Comparison of ENCODE assay signal across 3 cellular contexts in genomic region chr10:102375867-102376266, GRCh38.
TF ChIP-seq lines count a peak whose summit lies in the region.

No MANE protein-coding gene starts in this region.

TF ChIP-seq in A549, 52 proteins besides CTCF, POLR2A, EP300 and RAD21:
- TF ChIP-seq HDAC2 (IDR thresholded peaks at IDR 0.05): no peak
- no peak for TF ChIP-seq ZFP36 (IDR thresholded peaks at IDR 0.05; ENCODE audit: borderline replicate concordance, partially characterized antibody)
- no peak for TF ChIP-seq ZSCAN20 (CRISPR knock-in tag; IDR thresholded peaks at IDR 0.05)
- no peak for TF ChIP-seq KDM1A (IDR thresholded peaks at IDR 0.05; ENCODE audit: low read depth)
- TF ChIP-seq BHLHE40 (IDR thresholded peaks at IDR 0.05; ENCODE audit: low read depth, low read length): no peak
- no peak for TF ChIP-seq HEYL (CRISPR knock-in tag; IDR thresholded peaks at IDR 0.05)
- TF ChIP-seq FOSL2 (IDR thresholded peaks at IDR 0.05): no peak
- no peak for TF ChIP-seq FOSL2 (CRISPR knock-in tag; IDR thresholded peaks at IDR 0.05)
- TF ChIP-seq ZC3H11A (IDR thresholded peaks at IDR 0.05): no peak
- no peak for TF ChIP-seq HOXA7 (CRISPR knock-in tag; IDR thresholded peaks at IDR 0.05)
- no peak for TF ChIP-seq JUN (IDR thresholded peaks at IDR 0.05)
- TF ChIP-seq NPAS2 (CRISPR knock-in tag; IDR thresholded peaks at IDR 0.05; ENCODE audit: borderline replicate concordance): no peak

TF ChIP-seq in IMR-90, 13 proteins besides CTCF, POLR2A, EP300 and RAD21:
- no peak for TF ChIP-seq MXI1 (IDR thresholded peaks at IDR 0.05; ENCODE audit: borderline replicate concordance, low read depth, low read length)
- TF ChIP-seq CEBPB (IDR thresholded peaks at IDR 0.05; ENCODE audit: low read depth, low read length): no peak
- TF ChIP-seq USF2 (IDR thresholded peaks at IDR 0.05; ENCODE audit: low read depth, low read length): no peak
- no peak for TF ChIP-seq BHLHE40 (IDR thresholded peaks at IDR 0.05; ENCODE audit: low read depth, low read length)
- TF ChIP-seq CHD1 (IDR thresholded peaks at IDR 0.05; ENCODE audit: low read depth, low read length): no peak
- TF ChIP-seq FOS (IDR thresholded peaks at IDR 0.05; ENCODE audit: low read depth, low read length): no peak
- no peak for TF ChIP-seq SMC3 (IDR thresholded peaks at IDR 0.05; ENCODE audit: low read depth, low read length)
- TF ChIP-seq MAZ (IDR thresholded peaks at IDR 0.05; ENCODE audit: borderline replicate concordance, low read depth, low read length): no peak
- TF ChIP-seq RCOR1 (IDR thresholded peaks at IDR 0.05; ENCODE audit: insufficient replicate concordance, low read length): no peak
- no peak for TF ChIP-seq RFX5 (IDR thresholded peaks at IDR 0.05; ENCODE audit: low read depth, low read length)
- TF ChIP-seq ELK1 (IDR thresholded peaks at IDR 0.05; ENCODE audit: borderline replicate concordance, low read depth, low read length): no peak
- TF ChIP-seq NFE2L2 (IDR thresholded peaks at IDR 0.05; ENCODE audit: low read depth, low read length): no peak
- TF ChIP-seq MAFK (IDR thresholded peaks at IDR 0.05; ENCODE audit: low read depth, low read length): no peak
TF ChIP-seq in IMR-90: peak in this region for 0.

TF ChIP-seq in H1, 55 proteins besides CTCF, POLR2A, EP300 and RAD21:
- TF ChIP-seq SRF (IDR thresholded peaks at IDR 0.05; ENCODE audit: low read depth, low read length) (peak; percentile 71; the same call in 1 of the 2 replicates), SP1 (IDR thresholded peaks at IDR 0.05; ENCODE audit: low read depth, low read length) (no peak), CHD1 (IDR thresholded peaks at IDR 0.05; ENCODE audit: low read depth, low read length) (no peak), USF2 (IDR thresholded peaks at IDR 0.05; ENCODE audit: low read length) (no peak), SP4 (IDR thresholded peaks at IDR 0.05; ENCODE audit: low read length) (no peak), SUZ12 (IDR thresholded peaks at IDR 0.05; ENCODE audit: low read length) (no peak)
